1 cellular context compared by ENCODE assay signal in genomic region chr16:67841198-67841815, GRCh38.
TF ChIP-seq lines count a peak whose summit lies in the region.

No MANE protein-coding gene starts in this region.

TF ChIP-seq in HEK293, 187 proteins besides CTCF, POLR2A, EP300 and RAD21 (continued from another document):
- TF ChIP-seq, protein P1, sequence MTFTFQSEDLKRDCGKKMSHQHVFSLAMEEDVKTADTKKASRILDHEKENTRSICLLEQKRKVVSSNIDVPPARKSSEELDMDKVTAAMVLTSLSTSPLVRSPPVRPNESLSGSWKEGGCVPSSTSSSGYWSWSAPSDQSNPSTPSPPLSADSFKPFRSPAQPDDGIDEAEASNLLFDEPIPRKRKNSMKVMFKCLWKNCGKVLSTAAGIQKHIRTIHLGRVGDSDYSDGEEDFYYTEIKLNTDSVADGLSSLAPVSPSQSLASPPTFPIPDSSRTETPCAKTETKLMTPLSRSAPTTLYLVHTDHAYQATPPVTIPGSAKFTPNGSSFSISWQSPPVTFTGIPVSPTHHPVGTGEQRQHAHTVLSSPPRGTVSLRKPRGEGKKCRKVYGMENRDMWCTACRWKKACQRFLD (tag by site-specific recombination; IDR thresholded peaks at IDR 0.05) = no peak
- TF ChIP-seq TCF7L2 (IDR thresholded peaks at IDR 0.05; ENCODE audit: borderline replicate concordance, low read depth, low read length) (no peak), ZBTB49 (tag by site-specific recombination; IDR thresholded peaks at IDR 0.05; ENCODE audit: low read depth) (no peak), ZNF777 (tag by site-specific recombination; IDR thresholded peaks at IDR 0.05; ENCODE audit: borderline replicate concordance) (0 out of 2 replicates have a peak, but pooled peaks have one; percentile 61)
